Comparison of ENCODE assay signal across 8 cellular contexts in the genomic region with DNA sequence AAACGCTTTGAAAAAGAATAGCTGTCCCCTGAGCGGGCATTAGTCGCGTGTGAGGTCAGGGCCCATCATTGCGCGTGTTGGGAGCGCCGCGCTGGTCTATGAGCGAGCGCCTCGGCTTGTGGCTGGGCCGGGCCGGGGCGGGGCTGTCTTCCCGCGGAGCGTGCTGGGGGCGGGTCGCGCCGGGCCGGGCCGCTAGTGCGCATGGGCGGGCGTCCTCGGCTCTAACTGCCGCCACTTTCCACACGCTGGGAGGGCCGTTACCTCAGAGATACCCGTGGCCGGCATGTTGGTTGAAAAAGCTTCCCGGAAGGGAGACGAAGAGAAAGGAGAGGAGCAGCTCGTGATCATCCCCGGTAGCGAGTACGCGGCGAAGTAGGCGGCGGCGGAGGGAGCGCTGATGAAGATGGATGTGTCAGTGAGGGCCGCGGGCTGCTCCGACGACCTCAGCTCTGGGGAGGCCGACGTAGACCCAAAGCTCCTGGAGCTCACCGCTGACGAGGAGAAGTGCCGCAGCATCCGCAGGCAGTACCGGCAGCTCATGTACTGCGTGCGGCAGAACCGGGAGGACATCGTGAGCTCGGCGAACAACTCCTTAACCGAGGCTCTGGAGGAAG. TPM values are rescaled to one million over a fixed set of nuclear protein-coding genes. Genes with fewer than 3 reads are reported as not detected.
DNase-seq lines count a peak whose midpoint lies in the region; ATAC-seq and FAIRE-seq lines count a peak whose summit lies in the region.

A gene (plus strand): TSS at position 202 of the 614 bp plus-strand sequence. CDS start 196 bp downstream, at position 398.

- ATAC-seq in GM18508 (IDR thresholded peaks at IDR 0.05; ENCODE audit: insufficient read depth, unreplicated experiment): peak; percentile 49
- peak; percentile 96 for ATAC-seq in HG02981 (IDR thresholded peaks at IDR 0.05; ENCODE audit: unreplicated experiment)
- ATAC-seq in activated CD4-positive, CD25-positive, alpha-beta regulatory T cell treated with anti-CD3 and anti-CD28 coated beads, Interleukin-2, amount 50 U/mL, for 24 hours: peak; percentile 96 to 98

- H3K36me3 ChIP-seq in small intestine (ENCODE audit: control insufficient read depth in 2 of 2, insufficient read depth in 2 of 2, low read length in 2 of 2): peaks cover 0 to 3% of the 10 kb centered on the region in 2 donors

- 6 to 16% (median 11%) methylated on average over 62 to 63 of the region's 63 CpGs for WGBS in small intestine, 3 donors

- no peaks in the 10 kb centered on the region for H3K27me3 ChIP-seq in small intestine (ENCODE audit: control insufficient read depth in 2 of 2, insufficient read depth in 2 of 2, low read length in 2 of 2)

- no peaks in the 10 kb centered on the region for H3K9me3 ChIP-seq in small intestine (ENCODE audit: control insufficient read depth, low read depth)

- peak in 60 of 61 donors; percentile 29 to 91 (median 80) for DNase-seq in caudate nucleus (lab: John Stamatoyannopoulos, UW)
- DNase-seq in iPS-NIHi7 (ENCODE audit: extremely low spot score): peak; percentile 90
- DNase-seq in small intestine: peak; percentile 83
- no peak for DNase-seq in NCI-H748 treated with DMSO at 0.1 percent for 48 hours (lab: John Stamatoyannopoulos, UW)
- DNase-seq in NCI-H510A (lab: John Stamatoyannopoulos, UW): no peak

- FAIRE-seq in small intestine (lab: Jason Lieb, UNC): no peak

- peak within 1 kb of the TSS; percentile 44 for H3K27ac ChIP-seq in caudate nucleus (ENCODE audit: low read depth, low read length)
- peak within 1 kb of the TSS; percentile 59 to 88 for H3K27ac ChIP-seq in small intestine (ENCODE audit: low read depth in 1 of 2, low read length in 1 of 2)

- peaks cover 0 to 12% of the 10 kb centered on the region in 2 donors for H3K4me1 ChIP-seq in small intestine (ENCODE audit: control insufficient read depth in 2 of 2, insufficient read depth in 1 of 2, low read depth in 1 of 2, low read length in 1 of 2)

- peak within 1 kb of the TSS; percentile 17 to 50 for H3K4me3 ChIP-seq in small intestine (ENCODE audit: low read depth in 1 of 2, low read length in 2 of 2)

RNA-seq across cellular contexts. Expression of the gene that starts here (rescaled TPM):
- polyA plus RNA-seq in small intestine: 1 to 10 TPM in 1 of 3 donors, under 1 TPM in 2; 0.54 to 1.1 (median 0.67) TPM

Comparison
In these comparisons a context has a peak if more than half of its experiments do, and no peak if none do; other contexts are left out.
1. DNase-seq: peak in caudate nucleus (60 of 61), iPS-NIHi7 (single experiment) and small intestine (single experiment); none in NCI-H748 treated with DMSO at 0.1 percent for 48 hours (single experiment) and NCI-H510A (single experiment).
2. Peak in every context shown above with its lines, with median percentiles within 50 percentile points of each other: ATAC-seq.